1 cellular context compared by ENCODE assay signal in the genomic region with DNA sequence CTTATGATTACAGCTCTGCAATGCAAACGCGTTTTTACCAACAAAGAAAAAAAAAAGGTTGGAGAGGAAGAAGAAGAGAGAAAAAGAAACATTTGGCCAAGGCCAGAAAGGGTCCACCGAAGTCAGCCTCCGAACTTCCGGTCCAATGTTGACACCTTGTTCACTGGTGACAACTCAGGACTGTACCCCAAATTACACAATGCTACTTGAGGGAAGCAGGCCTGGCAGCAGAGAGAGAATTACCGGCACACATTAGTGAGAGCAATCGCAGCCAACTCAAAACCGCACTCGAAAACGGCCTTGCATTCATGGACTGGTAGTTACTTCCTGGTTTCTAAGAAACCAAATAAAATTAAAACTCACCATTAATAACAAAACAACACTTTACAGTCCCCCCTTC.
TF ChIP-seq lines count a peak whose summit lies in the region.

No MANE protein-coding gene starts in this region.

TF ChIP-seq in K562, 482 proteins besides CTCF, POLR2A, EP300 and RAD21 (continued from another document):
- TF ChIP-seq, protein P1, sequence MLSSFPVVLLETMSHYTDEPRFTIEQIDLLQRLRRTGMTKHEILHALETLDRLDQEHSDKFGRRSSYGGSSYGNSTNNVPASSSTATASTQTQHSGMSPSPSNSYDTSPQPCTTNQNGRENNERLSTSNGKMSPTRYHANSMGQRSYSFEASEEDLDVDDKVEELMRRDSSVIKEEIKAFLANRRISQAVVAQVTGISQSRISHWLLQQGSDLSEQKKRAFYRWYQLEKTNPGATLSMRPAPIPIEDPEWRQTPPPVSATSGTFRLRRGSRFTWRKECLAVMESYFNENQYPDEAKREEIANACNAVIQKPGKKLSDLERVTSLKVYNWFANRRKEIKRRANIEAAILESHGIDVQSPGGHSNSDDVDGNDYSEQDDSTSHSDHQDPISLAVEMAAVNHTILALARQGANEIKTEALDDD (IDR thresholded peaks at IDR 0.05) = no peak
- no peak for TF ChIP-seq GABPB2 (CRISPR knock-in tag; conservative IDR thresholded peaks at IDR 0.05)
- TF ChIP-seq TSC22D4 (tag; IDR thresholded peaks at IDR 0.05) = no peak
- TF ChIP-seq, protein P2, sequence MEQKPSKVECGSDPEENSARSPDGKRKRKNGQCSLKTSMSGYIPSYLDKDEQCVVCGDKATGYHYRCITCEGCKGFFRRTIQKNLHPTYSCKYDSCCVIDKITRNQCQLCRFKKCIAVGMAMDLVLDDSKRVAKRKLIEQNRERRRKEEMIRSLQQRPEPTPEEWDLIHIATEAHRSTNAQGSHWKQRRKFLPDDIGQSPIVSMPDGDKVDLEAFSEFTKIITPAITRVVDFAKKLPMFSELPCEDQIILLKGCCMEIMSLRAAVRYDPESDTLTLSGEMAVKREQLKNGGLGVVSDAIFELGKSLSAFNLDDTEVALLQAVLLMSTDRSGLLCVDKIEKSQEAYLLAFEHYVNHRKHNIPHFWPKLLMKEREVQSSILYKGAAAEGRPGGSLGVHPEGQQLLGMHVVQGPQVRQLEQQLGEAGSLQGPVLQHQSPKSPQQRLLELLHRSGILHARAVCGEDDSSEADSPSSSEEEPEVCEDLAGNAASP (IDR thresholded peaks at IDR 0.05) = no peak
- no peak for TF ChIP-seq TGIF2 (CRISPR knock-in tag; IDR thresholded peaks at IDR 0.05)
